In the genomic region with DNA sequence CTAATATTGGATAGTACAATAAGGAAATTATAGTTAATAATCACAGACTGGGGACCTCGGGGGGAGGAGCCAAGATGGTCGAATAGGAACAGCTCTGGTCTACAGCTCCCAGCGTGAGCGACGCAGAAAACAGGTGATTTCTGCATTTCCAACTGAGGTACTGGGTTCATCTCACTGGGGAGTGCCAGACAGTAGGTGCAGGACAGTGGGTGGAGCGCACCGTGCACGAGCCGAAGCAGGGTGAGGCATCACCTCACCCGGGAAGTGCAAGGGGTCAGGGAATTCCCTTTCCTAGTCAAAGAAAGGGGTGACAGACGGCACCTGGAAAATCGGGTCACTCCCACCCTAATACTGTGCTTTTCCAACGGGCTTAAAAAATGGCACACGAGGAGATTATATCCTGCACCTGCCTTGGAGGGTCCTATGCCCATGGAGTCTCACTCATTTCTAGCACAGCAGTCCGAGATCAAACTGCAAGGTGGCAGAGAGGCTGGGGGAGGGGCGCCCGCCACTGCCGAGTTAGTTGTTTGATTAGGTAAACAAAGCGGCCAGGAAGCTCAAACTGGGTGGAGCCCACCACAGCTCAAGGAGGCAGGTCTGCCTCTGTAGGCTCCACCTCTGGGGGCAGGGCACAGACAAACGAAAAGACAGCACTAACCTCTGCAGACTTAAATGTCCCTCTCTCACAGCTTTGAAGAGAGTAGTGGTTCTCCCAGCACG, we compare ENCODE assay signal across 1 cellular context.
TF ChIP-seq lines count a peak whose summit lies in the region.

No MANE protein-coding gene starts in this region.

TF ChIP-seq in HepG2, 621 proteins besides CTCF, POLR2A, EP300 and RAD21 (continued from another document):
- TF ChIP-seq ARID5B (CRISPR knock-in tag; IDR thresholded peaks at IDR 0.05) (peak; percentile 61; the same call in 1 of the 2 replicates), SALL1 (CRISPR knock-in tag; IDR thresholded peaks at IDR 0.05) (peak; percentile 59), TBX2 (CRISPR knock-in tag; IDR thresholded peaks at IDR 0.05; ENCODE audit: borderline replicate concordance) (peak; percentile 44; the same call in 1 of the 2 replicates), KDM5B (CRISPR knock-in tag; IDR thresholded peaks at IDR 0.05; ENCODE audit: borderline replicate concordance) (0 out of 2 replicates have a peak, but pooled peaks have one; percentile 40), POGZ (CRISPR knock-in tag; IDR thresholded peaks at IDR 0.05) (0 out of 2 replicates have a peak, but pooled peaks have one; percentile 17), FOXK1 (CRISPR knock-in tag; IDR thresholded peaks at IDR 0.05; ENCODE audit: borderline replicate concordance, low read depth) (peak; percentile 33; the same call in 1 of the 2 replicates), FOXJ3 (CRISPR knock-in tag; IDR thresholded peaks at IDR 0.05; ENCODE audit: borderline replicate concordance) (0 out of 2 replicates have a peak, but pooled peaks have one; percentile 22), FOXA3 (CRISPR knock-in tag; IDR thresholded peaks at IDR 0.05) (peak; percentile 91), GABPB1 (CRISPR knock-in tag; IDR thresholded peaks at IDR 0.05) (peak; percentile 34; the same call in 1 of the 2 replicates), BCL6 (CRISPR knock-in tag; IDR thresholded peaks at IDR 0.05) (0 out of 2 replicates have a peak, but pooled peaks have one; percentile 10), HOXA3 (CRISPR knock-in tag; IDR thresholded peaks at IDR 0.05) (0 out of 2 replicates have a peak, but pooled peaks have one; percentile 24)
- TF ChIP-seq, protein P1, sequence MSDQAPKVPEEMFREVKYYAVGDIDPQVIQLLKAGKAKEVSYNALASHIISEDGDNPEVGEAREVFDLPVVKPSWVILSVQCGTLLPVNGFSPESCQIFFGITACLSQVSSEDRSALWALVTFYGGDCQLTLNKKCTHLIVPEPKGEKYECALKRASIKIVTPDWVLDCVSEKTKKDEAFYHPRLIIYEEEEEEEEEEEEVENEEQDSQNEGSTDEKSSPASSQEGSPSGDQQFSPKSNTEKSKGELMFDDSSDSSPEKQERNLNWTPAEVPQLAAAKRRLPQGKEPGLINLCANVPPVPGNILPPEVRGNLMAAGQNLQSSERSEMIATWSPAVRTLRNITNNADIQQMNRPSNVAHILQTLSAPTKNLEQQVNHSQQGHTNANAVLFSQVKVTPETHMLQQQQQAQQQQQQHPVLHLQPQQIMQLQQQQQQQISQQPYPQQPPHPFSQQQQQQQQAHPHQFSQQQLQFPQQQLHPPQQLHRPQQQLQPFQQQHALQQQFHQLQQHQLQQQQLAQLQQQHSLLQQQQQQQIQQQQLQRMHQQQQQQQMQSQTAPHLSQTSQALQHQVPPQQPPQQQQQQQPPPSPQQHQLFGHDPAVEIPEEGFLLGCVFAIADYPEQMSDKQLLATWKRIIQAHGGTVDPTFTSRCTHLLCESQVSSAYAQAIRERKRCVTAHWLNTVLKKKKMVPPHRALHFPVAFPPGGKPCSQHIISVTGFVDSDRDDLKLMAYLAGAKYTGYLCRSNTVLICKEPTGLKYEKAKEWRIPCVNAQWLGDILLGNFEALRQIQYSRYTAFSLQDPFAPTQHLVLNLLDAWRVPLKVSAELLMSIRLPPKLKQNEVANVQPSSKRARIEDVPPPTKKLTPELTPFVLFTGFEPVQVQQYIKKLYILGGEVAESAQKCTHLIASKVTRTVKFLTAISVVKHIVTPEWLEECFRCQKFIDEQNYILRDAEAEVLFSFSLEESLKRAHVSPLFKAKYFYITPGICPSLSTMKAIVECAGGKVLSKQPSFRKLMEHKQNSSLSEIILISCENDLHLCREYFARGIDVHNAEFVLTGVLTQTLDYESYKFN (CRISPR knock-in tag; conservative IDR thresholded peaks at IDR 0.05) = 0 out of 2 replicates have a peak, but pooled peaks have one; percentile 28
- TF ChIP-seq, protein P2, sequence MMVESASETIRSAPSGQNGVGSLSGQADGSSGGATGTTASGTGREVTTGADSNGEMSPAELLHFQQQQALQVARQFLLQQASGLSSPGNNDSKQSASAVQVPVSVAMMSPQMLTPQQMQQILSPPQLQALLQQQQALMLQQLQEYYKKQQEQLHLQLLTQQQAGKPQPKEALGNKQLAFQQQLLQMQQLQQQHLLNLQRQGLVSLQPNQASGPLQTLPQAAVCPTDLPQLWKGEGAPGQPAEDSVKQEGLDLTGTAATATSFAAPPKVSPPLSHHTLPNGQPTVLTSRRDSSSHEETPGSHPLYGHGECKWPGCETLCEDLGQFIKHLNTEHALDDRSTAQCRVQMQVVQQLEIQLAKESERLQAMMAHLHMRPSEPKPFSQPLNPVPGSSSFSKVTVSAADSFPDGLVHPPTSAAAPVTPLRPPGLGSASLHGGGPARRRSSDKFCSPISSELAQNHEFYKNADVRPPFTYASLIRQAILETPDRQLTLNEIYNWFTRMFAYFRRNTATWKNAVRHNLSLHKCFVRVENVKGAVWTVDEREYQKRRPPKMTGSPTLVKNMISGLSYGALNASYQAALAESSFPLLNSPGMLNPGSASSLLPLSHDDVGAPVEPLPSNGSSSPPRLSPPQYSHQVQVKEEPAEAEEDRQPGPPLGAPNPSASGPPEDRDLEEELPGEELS (CRISPR knock-in tag; IDR thresholded peaks at IDR 0.05) = peak; percentile 75
- TF ChIP-seq, protein P3, sequence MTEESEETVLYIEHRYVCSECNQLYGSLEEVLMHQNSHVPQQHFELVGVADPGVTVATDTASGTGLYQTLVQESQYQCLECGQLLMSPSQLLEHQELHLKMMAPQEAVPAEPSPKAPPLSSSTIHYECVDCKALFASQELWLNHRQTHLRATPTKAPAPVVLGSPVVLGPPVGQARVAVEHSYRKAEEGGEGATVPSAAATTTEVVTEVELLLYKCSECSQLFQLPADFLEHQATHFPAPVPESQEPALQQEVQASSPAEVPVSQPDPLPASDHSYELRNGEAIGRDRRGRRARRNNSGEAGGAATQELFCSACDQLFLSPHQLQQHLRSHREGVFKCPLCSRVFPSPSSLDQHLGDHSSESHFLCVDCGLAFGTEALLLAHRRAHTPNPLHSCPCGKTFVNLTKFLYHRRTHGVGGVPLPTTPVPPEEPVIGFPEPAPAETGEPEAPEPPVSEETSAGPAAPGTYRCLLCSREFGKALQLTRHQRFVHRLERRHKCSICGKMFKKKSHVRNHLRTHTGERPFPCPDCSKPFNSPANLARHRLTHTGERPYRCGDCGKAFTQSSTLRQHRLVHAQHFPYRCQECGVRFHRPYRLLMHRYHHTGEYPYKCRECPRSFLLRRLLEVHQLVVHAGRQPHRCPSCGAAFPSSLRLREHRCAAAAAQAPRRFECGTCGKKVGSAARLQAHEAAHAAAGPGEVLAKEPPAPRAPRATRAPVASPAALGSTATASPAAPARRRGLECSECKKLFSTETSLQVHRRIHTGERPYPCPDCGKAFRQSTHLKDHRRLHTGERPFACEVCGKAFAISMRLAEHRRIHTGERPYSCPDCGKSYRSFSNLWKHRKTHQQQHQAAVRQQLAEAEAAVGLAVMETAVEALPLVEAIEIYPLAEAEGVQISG (CRISPR knock-in tag; IDR thresholded peaks at IDR 0.05) = 0 out of 2 replicates have a peak, but pooled peaks have one; percentile 15
- TF ChIP-seq, protein P4, sequence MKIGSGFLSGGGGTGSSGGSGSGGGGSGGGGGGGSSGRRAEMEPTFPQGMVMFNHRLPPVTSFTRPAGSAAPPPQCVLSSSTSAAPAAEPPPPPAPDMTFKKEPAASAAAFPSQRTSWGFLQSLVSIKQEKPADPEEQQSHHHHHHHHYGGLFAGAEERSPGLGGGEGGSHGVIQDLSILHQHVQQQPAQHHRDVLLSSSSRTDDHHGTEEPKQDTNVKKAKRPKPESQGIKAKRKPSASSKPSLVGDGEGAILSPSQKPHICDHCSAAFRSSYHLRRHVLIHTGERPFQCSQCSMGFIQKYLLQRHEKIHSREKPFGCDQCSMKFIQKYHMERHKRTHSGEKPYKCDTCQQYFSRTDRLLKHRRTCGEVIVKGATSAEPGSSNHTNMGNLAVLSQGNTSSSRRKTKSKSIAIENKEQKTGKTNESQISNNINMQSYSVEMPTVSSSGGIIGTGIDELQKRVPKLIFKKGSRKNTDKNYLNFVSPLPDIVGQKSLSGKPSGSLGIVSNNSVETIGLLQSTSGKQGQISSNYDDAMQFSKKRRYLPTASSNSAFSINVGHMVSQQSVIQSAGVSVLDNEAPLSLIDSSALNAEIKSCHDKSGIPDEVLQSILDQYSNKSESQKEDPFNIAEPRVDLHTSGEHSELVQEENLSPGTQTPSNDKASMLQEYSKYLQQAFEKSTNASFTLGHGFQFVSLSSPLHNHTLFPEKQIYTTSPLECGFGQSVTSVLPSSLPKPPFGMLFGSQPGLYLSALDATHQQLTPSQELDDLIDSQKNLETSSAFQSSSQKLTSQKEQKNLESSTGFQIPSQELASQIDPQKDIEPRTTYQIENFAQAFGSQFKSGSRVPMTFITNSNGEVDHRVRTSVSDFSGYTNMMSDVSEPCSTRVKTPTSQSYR (CRISPR knock-in tag; IDR thresholded peaks at IDR 0.05; ENCODE audit: borderline replicate concordance) = peak; percentile 96
